In genomic region chr17:54745239-54745638, GRCh38 we compare ENCODE assay signal across 27 cellular contexts.
DNase-seq lines count a peak whose midpoint lies in the region; ATAC-seq, FAIRE-seq and TF ChIP-seq lines count a peak whose summit lies in the region.
"Had no signal": no experiment of that assay in that cellular context is flagged by ENCODE, and none has a peak within 500 bp of the region (broad histone marks: within the 10 kb centered on the region; RNA-seq: fewer than 3 reads in every experiment).

No MANE protein-coding gene starts in this region.

- POLR2A ChIA-PET in HepG2 (lab: Yijun Ruan, JAX): no interaction called here

- no peak overlapping the region for H3K4me3 Mint-ChIP-seq in endodermal cell
- H3K4me3 Mint-ChIP-seq: CD14-positive monocyte; CD4-positive, alpha-beta memory T cell; CD4-positive, CD25-positive, alpha-beta regulatory T cell; CD8-positive, alpha-beta memory T cell had no signal

- peaks cover 1 to 18% (median 7%) of the 10 kb centered on the region in 4 donors for H3K4me1 ChIP-seq in liver (ENCODE audit: control insufficient read depth in 4 of 4, insufficient read depth in 4 of 4, low read length in 3 of 4)
- H3K4me1 ChIP-seq in HepG2 (ENCODE audit: insufficient read depth, low read length): no peaks in the 10 kb centered on the region
- no peaks in the 10 kb centered on the region for H3K4me1 ChIP-seq in endodermal cell (ENCODE audit: control insufficient read depth, insufficient read depth, low read length)
- peaks cover 0 to 29% (median 7%) of the 10 kb centered on the region in 4 donors for H3K4me1 ChIP-seq in right lobe of liver
- H3K4me1 ChIP-seq: BE2C, BLaER1 had no signal

- in situ Hi-C loops in HepG2 (cut with HindIII; ENCODE audit: extremely low pct_ligation_motif_present, low pct_unique_long_range_greater_than_20kb): no loop called here

- TF ChIP-seq POLR2A in HepG2 (IDR thresholded peaks at IDR 0.05; ENCODE audit: insufficient read depth in 1 of 2, low read depth in 2 of 2, low read length in 2 of 2) (no peak), right lobe of liver (IDR thresholded peaks at IDR 0.05) (no peak)

- ATAC-seq in HepG2 (no peak), right lobe of liver (peak; percentile 75 to 93 (median 88)), GM19324 (IDR thresholded peaks at IDR 0.05; ENCODE audit: low FRiP score, unreplicated experiment) (no peak)
- ATAC-seq: GM12878 had no signal

- no peak for TF ChIP-seq CTCF in liver (IDR thresholded peaks at IDR 0.05; ENCODE audit: low read depth, low read length, missing input control)
- no peak for TF ChIP-seq CTCF in HepG2 (CRISPR knock-in tag; IDR thresholded peaks at IDR 0.05)
- TF ChIP-seq CTCF in endodermal cell (conservative IDR thresholded peaks at IDR 0.05): no peak
- TF ChIP-seq CTCF in right lobe of liver (IDR thresholded peaks at IDR 0.05): no peak

- TF ChIP-seq EP300 in HepG2 (IDR thresholded peaks at IDR 0.05; ENCODE audit: low read depth in 2 of 2, low read length in 2 of 2) (no peak), HepG2 (CRISPR knock-in tag; IDR thresholded peaks at IDR 0.05; ENCODE audit: borderline replicate concordance) (no peak)

- CTCF ChIA-PET in HepG2 (lab: Yijun Ruan, JAX; ENCODE audit: low intra/inter-chr PET ratio, low total read pairs): no interaction called here

- H3K79me2 ChIP-seq in HepG2 (ENCODE audit: insufficient read depth, low read length): no peaks in the 10 kb centered on the region

- BruUV-seq in HepG2 (replicated peaks; lab: Mats Ljungman, UMichigan): no TSS peak

- H3K4me3 ChIP-seq in liver (ENCODE audit: low read depth in 1 of 3, low read length in 3 of 3): no peak overlapping the region
- no peak overlapping the region for H3K4me3 ChIP-seq in HepG2 (replicated peaks in 1 of 3; ENCODE audit: insufficient read depth in 1 of 3, low read depth in 2 of 3, low read length in 3 of 3)
- H3K4me3 ChIP-seq in endodermal cell (ENCODE audit: low read length): peak overlapping the region; percentile 53
- H3K4me3 ChIP-seq in right lobe of liver: no peak overlapping the region
- H3K4me3 ChIP-seq: BLaER1, GM12878 had no signal

- no peaks in the 10 kb centered on the region for H3K4me1 Mint-ChIP-seq in endodermal cell
- H3K4me1 Mint-ChIP-seq: CD14-positive monocyte; CD4-positive, alpha-beta memory T cell; CD4-positive, CD25-positive, alpha-beta regulatory T cell; CD8-positive, alpha-beta memory T cell had no signal

- no peaks in the 10 kb centered on the region for H3K27me3 ChIP-seq in liver (ENCODE audit: control insufficient read depth in 4 of 4, insufficient read depth in 4 of 4, low read length in 3 of 4)
- H3K27me3 ChIP-seq in HepG2 (ENCODE audit: control insufficient read depth in 1 of 2, insufficient read depth in 2 of 2, low read length in 2 of 2): no peaks in the 10 kb centered on the region
- no peaks in the 10 kb centered on the region for H3K27me3 ChIP-seq in endodermal cell (ENCODE audit: control insufficient read depth, insufficient read depth, low read length, poor library complexity, severe bottlenecking)
- no peaks in the 10 kb centered on the region for H3K27me3 ChIP-seq in right lobe of liver
- H3K27me3 ChIP-seq: BE2C, BLaER1 had no signal

- H3K27ac ChIP-seq in liver (ENCODE audit: low read depth in 1 of 2, low read length in 2 of 2) (no peak overlapping the region), HepG2 (ENCODE audit: extremely low read length, insufficient read depth, low read length) (no peak overlapping the region), endodermal cell (ENCODE audit: low read depth, low read length) (no peak overlapping the region), right lobe of liver (peak overlapping the region in 2 of 3 donors; percentile 1 to 65)
- H3K27ac ChIP-seq: BLaER1 had no signal

- no peaks in the 10 kb centered on the region for H3K27me3 Mint-ChIP-seq in endodermal cell (ENCODE audit: insufficient read depth)
- H3K27me3 Mint-ChIP-seq: CD4-positive, CD25-positive, alpha-beta regulatory T cell had no signal

- H3K27ac Mint-ChIP-seq in endodermal cell: no peak overlapping the region
- H3K27ac Mint-ChIP-seq: CD14-positive monocyte; CD4-positive, alpha-beta memory T cell; CD4-positive, CD25-positive, alpha-beta regulatory T cell; CD8-positive, alpha-beta memory T cell had no signal

- H3K36me3 ChIP-seq in liver (ENCODE audit: control insufficient read depth in 4 of 4, insufficient read depth in 3 of 4, low read depth in 1 of 4, low read length in 3 of 4): no peaks in the 10 kb centered on the region
- no peaks in the 10 kb centered on the region for H3K36me3 ChIP-seq in HepG2 (replicated peaks in 1 of 2; ENCODE audit: control insufficient read depth in 1 of 2, insufficient read depth in 2 of 2, low read length in 2 of 2)
- no peaks in the 10 kb centered on the region for H3K36me3 ChIP-seq in endodermal cell (ENCODE audit: control insufficient read depth, insufficient read depth, low read length)
- no peaks in the 10 kb centered on the region for H3K36me3 ChIP-seq in right lobe of liver
- H3K36me3 ChIP-seq: BE2C, BLaER1 had no signal

- H3K9ac ChIP-seq in liver (ENCODE audit: low read depth in 1 of 2, low read length in 2 of 2) (no peak overlapping the region), HepG2 (ENCODE audit: insufficient read depth, low read depth, low read length) (no peak overlapping the region), endodermal cell (ENCODE audit: extremely low read depth, low read length, poor library complexity, severe bottlenecking) (no peak overlapping the region)
- H3K9ac ChIP-seq: BLaER1 had no signal

- peaks cover 2% of the 10 kb centered on the region for H3K36me3 Mint-ChIP-seq in endodermal cell (ENCODE audit: low read depth)
- H3K36me3 Mint-ChIP-seq: CD14-positive monocyte; CD4-positive, alpha-beta memory T cell; CD4-positive, CD25-positive, alpha-beta regulatory T cell; CD8-positive, alpha-beta memory T cell had no signal

- H2AFZ ChIP-seq in HepG2 (ENCODE audit: low read length): no peak overlapping the region

- H3K9me3 ChIP-seq in liver (ENCODE audit: control insufficient read depth in 4 of 4, low read length in 3 of 4) (peaks cover 0 to 1% (median 0%) of the 10 kb centered on the region in 4 donors), HepG2 (ENCODE audit: low read length) (peaks cover 24% of the 10 kb centered on the region), endodermal cell (ENCODE audit: control insufficient read depth, low read length) (peaks cover 36% of the 10 kb centered on the region), right lobe of liver (no peaks in the 10 kb centered on the region)
- H3K9me3 ChIP-seq: BE2C had no signal

- TF ChIP-seq RAD21 in liver (IDR thresholded peaks at IDR 0.05) (peak; percentile 13 to 27), HepG2 (CRISPR knock-in tag; IDR thresholded peaks at IDR 0.05) (no peak)

- H4K20me1 ChIP-seq in HepG2 (ENCODE audit: insufficient read depth, low read length): no peaks in the 10 kb centered on the region
- H4K20me1 ChIP-seq: BLaER1 had no signal

- no peak for FAIRE-seq in HepG2 (lab: Jason Lieb, UNC)
- FAIRE-seq: A204.1, GM12878, GM12892, GM18507 had no signal

- H3K9me3 Mint-ChIP-seq in endodermal cell: peaks cover 43% of the 10 kb centered on the region

- no peak overlapping the region for H3K4me2 ChIP-seq in HepG2 (ENCODE audit: low read depth, low read length)
- H3K4me2 ChIP-seq: BLaER1 had no signal

- intact Hi-C loops in HepG2 (cut with micrococcal nuclease; ENCODE audit: unreplicated experiment): no loop called here
- intact Hi-C loops in right lobe of liver (cut with DNase I): no loop called here

- DNase-seq in HepG2 (ENCODE audit: low spot score) (no peak), endodermal cell (no peak), right lobe of liver (peak in 1 of 3 donors; percentile 50), mucosa of gallbladder (ENCODE audit: low spot score) (no peak), NCI-H1930 (lab: John Stamatoyannopoulos, UW) (no peak)
- DNase-seq: 8988T; ACHN; BE2C; C1 segment of cervical spinal cord; CD4-positive, alpha-beta memory T cell; CD4-positive, CD25-positive, alpha-beta regulatory T cell; CD8-positive, alpha-beta memory T cell; COR-L47; DMS 273 treated with DMSO at 0.1 percent for 48 hours; DMS153; DMS79; DND-41; EL; GDM1 had no signal

TF ChIP-seq in liver, 16 proteins besides CTCF, POLR2A, EP300 and RAD21 (continues in another document):
- TF ChIP-seq FOXA1 (IDR thresholded peaks at IDR 0.05): no peak
- TF ChIP-seq HNF4A (conservative IDR thresholded peaks at IDR 0.05): peak; percentile 61 to 64
- TF ChIP-seq SP1 (IDR thresholded peaks at IDR 0.05): peak; percentile 37
- peak; percentile 52 to 66 for TF ChIP-seq RXRA (IDR thresholded peaks at IDR 0.05)
- peak; percentile 16 to 20 for TF ChIP-seq JUND (IDR thresholded peaks at IDR 0.05)

TF ChIP-seq in HepG2, 621 proteins besides CTCF, POLR2A, EP300 and RAD21 (continues in another document):
- TF ChIP-seq, protein P1, sequence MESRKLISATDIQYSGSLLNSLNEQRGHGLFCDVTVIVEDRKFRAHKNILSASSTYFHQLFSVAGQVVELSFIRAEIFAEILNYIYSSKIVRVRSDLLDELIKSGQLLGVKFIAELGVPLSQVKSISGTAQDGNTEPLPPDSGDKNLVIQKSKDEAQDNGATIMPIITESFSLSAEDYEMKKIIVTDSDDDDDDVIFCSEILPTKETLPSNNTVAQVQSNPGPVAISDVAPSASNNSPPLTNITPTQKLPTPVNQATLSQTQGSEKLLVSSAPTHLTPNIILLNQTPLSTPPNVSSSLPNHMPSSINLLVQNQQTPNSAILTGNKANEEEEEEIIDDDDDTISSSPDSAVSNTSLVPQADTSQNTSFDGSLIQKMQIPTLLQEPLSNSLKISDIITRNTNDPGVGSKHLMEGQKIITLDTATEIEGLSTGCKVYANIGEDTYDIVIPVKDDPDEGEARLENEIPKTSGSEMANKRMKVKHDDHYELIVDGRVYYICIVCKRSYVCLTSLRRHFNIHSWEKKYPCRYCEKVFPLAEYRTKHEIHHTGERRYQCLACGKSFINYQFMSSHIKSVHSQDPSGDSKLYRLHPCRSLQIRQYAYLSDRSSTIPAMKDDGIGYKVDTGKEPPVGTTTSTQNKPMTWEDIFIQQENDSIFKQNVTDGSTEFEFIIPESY (CRISPR knock-in tag; IDR thresholded peaks at IDR 0.05): no peak
- TF ChIP-seq RAD51 (IDR thresholded peaks at IDR 0.05; ENCODE audit: borderline replicate concordance) (no peak), ADNP (CRISPR knock-in tag; IDR thresholded peaks at IDR 0.05) (no peak), ZNF572 (CRISPR knock-in tag; IDR thresholded peaks at IDR 0.05) (no peak), FOXK1 (CRISPR knock-in tag; IDR thresholded peaks at IDR 0.05; ENCODE audit: borderline replicate concordance, low read depth) (no peak), MZF1 (CRISPR knock-in tag; IDR thresholded peaks at IDR 0.05; ENCODE audit: borderline replicate concordance) (no peak), PITX1 (CRISPR knock-in tag; IDR thresholded peaks at IDR 0.05) (no peak)

Comparison
In these comparisons a context has a peak if more than half of its experiments do, and no peak if none do; other contexts are left out.
1. H3K27ac ChIP-seq: peak in right lobe of liver (2 of 3); none in liver (0 of 2), HepG2 (single experiment) and endodermal cell (single experiment).
2. ATAC-seq: peak in right lobe of liver (4 of 4); none in HepG2 (single experiment) and GM19324 (single experiment).